ENCODE assay signal across 26 cellular contexts in the genomic region with DNA sequence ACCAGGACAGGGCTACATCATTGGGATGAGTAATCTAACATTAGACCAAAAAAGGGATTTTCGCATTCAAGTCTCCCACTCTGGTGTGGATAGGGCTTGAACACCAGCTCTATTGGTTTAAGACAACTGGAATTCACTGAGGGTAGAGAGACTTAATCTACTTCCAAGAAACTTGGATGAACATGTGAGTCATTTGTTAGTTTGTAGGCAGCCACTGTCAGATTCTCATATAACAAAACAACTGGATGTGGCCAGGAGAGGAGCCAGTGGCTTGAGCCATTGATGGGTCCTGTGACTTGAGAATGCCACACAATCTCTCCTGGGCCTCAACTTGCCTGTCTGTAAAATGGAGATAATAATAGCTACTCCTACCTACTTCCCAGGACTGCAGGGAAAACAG. TPM values are rescaled to one million over a fixed set of nuclear protein-coding genes. Genes with fewer than 3 reads are reported as not detected.
DNase-seq lines count a peak whose midpoint lies in the region; ATAC-seq and TF ChIP-seq lines count a peak whose summit lies in the region.
"Had no signal": no experiment of that assay in that cellular context is flagged by ENCODE, and none has a peak within 500 bp of the region (broad histone marks: within the 10 kb centered on the region; RNA-seq: fewer than 3 reads in every experiment).

No MANE protein-coding gene starts in this region.

- DNase-seq in M059J (ENCODE audit: low read depth) (peak; percentile 7), renal cortical epithelial cell (ENCODE audit: low read depth) (peak; percentile 49), left ventricle myocardium superior (no peak), Ammon's horn (ENCODE audit: low spot score) (no peak), osteoblast (ENCODE audit: insufficient read length, low spot score, missing footprints) (no peak)
- DNase-seq: AML-193; C1 segment of cervical spinal cord; CD4-positive, alpha-beta memory T cell; COR-L47; DMS79 treated with DMSO at 0.1 percent for 48 hours; GF-D8; KBM-7; NCI-H1048; NCI-H1417; NCI-H1694 treated with DMSO at 0.1 percent for 48 hours; NCI-H2081; NCI-H226; NCI-H510A; NCI-H69; SJCRH30 had no signal

- peaks cover 2 to 17% of the 10 kb centered on the region in 2 donors for H3K4me1 ChIP-seq in esophagus (ENCODE audit: control insufficient read depth in 2 of 2, insufficient read depth in 2 of 2, low read length in 1 of 2)
- H3K4me1 ChIP-seq in osteoblast (ENCODE audit: insufficient read depth, low read length), result no peaks in the 10 kb centered on the region
- H3K4me1 ChIP-seq: A549, SJCRH30 had no signal

- no peak overlapping the region for H3K4me3 Mint-ChIP-seq in activated T-helper 17 cell treated with anti-CD3 and anti-CD28 coated beads, Interleukin-2, amount 50 U/mL, for 72 hours
- H3K4me3 Mint-ChIP-seq: CD4-positive, alpha-beta memory T cell had no signal

- no peak for TF ChIP-seq CTCF in osteoblast (IDR thresholded peaks at IDR 0.05; ENCODE audit: extremely low read depth, low read depth, low read length)

- no peaks in the 10 kb centered on the region for H3K27me3 ChIP-seq in esophagus (ENCODE audit: control insufficient read depth in 1 of 2, insufficient read depth in 2 of 2, low read length in 2 of 2)
- peaks cover 4% of the 10 kb centered on the region for H3K27me3 ChIP-seq in osteoblast (ENCODE audit: insufficient read depth, low read length)

- H4K20me1 ChIP-seq in osteoblast (ENCODE audit: insufficient read depth, low read length), result no peaks in the 10 kb centered on the region

- intact Hi-C loops in left ventricle myocardium superior (cut with micrococcal nuclease), result no loop called here

- peak; percentile 62 for ATAC-seq in activated T-helper 17 cell treated with anti-CD3 and anti-CD28 coated beads, Interleukin-2, amount 50 U/mL, for 72 hours (replicated peaks)
- no peak for ATAC-seq in left ventricle myocardium superior
- ATAC-seq: A549, HCT116, SK-N-SH treated with all-trans-retinoic acid at 6 μM for 48 hours had no signal

- peaks cover 4% of the 10 kb centered on the region for H3K27me3 Mint-ChIP-seq in activated T-helper 17 cell treated with anti-CD3 and anti-CD28 coated beads, Interleukin-2, amount 50 U/mL, for 72 hours

- H3K9me3 ChIP-seq in esophagus (ENCODE audit: control insufficient read depth in 2 of 2, insufficient read depth in 1 of 2, low read depth in 1 of 2, low read length in 1 of 2) (no peaks in the 10 kb centered on the region), osteoblast (ENCODE audit: low read depth, low read length) (no peaks in the 10 kb centered on the region)
- H3K9me3 ChIP-seq: A549, SJCRH30 had no signal

- H2AFZ ChIP-seq in osteoblast (ENCODE audit: low read length), result no peak overlapping the region

- no peak overlapping the region for H3K27ac Mint-ChIP-seq in activated T-helper 17 cell treated with anti-CD3 and anti-CD28 coated beads, Interleukin-2, amount 50 U/mL, for 72 hours
- H3K27ac Mint-ChIP-seq: CD4-positive, alpha-beta memory T cell had no signal

- 77 to 81% methylated on average over 1 of the region's 1 CpG for WGBS in esophagus, 2 donors

- H3K36me3 Mint-ChIP-seq in activated T-helper 17 cell treated with anti-CD3 and anti-CD28 coated beads, Interleukin-2, amount 50 U/mL, for 72 hours (ENCODE audit: low read depth), result no peaks in the 10 kb centered on the region
- H3K36me3 Mint-ChIP-seq: CD4-positive, alpha-beta memory T cell had no signal

- H3K9me3 Mint-ChIP-seq in activated T-helper 17 cell treated with anti-CD3 and anti-CD28 coated beads, Interleukin-2, amount 50 U/mL, for 72 hours, result no peaks in the 10 kb centered on the region
- H3K9me3 Mint-ChIP-seq: CD4-positive, alpha-beta memory T cell had no signal

- H3K4me3 ChIP-seq in esophagus (ENCODE audit: low read depth in 1 of 2, low read length in 2 of 2) (no peak overlapping the region), osteoblast (ENCODE audit: insufficient read depth, low read length) (no peak overlapping the region)
- H3K4me3 ChIP-seq: A549, SJCRH30 had no signal

- H3K27ac ChIP-seq in esophagus (ENCODE audit: low read depth in 2 of 2, low read length in 1 of 2) (peak overlapping the region; percentile 36 to 63), osteoblast (ENCODE audit: low read depth, low read length) (no peak overlapping the region)
- H3K27ac ChIP-seq: A549, SJCRH30 had no signal

- H3K36me3 ChIP-seq in esophagus (ENCODE audit: control insufficient read depth in 2 of 2, insufficient read depth in 2 of 2, low read length in 1 of 2) (peaks cover 0 to 1% of the 10 kb centered on the region in 2 donors), osteoblast (ENCODE audit: insufficient read depth, low read length) (no peaks in the 10 kb centered on the region)
- H3K36me3 ChIP-seq: SJCRH30 had no signal

- H3K4me1 Mint-ChIP-seq in activated T-helper 17 cell treated with anti-CD3 and anti-CD28 coated beads, Interleukin-2, amount 50 U/mL, for 72 hours, result no peaks in the 10 kb centered on the region

- H3K79me2 ChIP-seq in osteoblast (ENCODE audit: insufficient read depth, low read length), result no peaks in the 10 kb centered on the region

- H3K4me2 ChIP-seq in osteoblast (ENCODE audit: insufficient read depth, low read length), result no peak overlapping the region
- H3K4me2 ChIP-seq: A549 had no signal

RNA-seq across cellular contexts. Expression of a gene that starts 16.5 kb away (rescaled TPM):
- total RNA-seq in M059J (2014; rRNA removed; shearing (Covaris generic)), result 0.05 and 0.17 TPM in 2 replicates
- total RNA-seq in activated T-helper 17 cell treated with anti-CD3 and anti-CD28 coated beads, Interleukin-2, amount 50 U/mL, for 72 hours, result not detected
- polyA plus RNA-seq in esophagus, result 10 to 100 TPM; 29.5 to 33.8 TPM
- total RNA-seq in renal cortical epithelial cell (0.17 and 0.89 TPM in 2 replicates), left ventricle myocardium superior (not detected), osteoblast (0.36 and 0.59 TPM in 2 replicates)
- total RNA-seq: CD4-positive, alpha-beta memory T cell; OCI-LY7 had no signal
- polyA plus RNA-seq: CD4-positive, alpha-beta memory T cell had no signal

Comparison
In these comparisons a context has a peak if more than half of its experiments do, and no peak if none do; other contexts are left out.
1. DNase-seq: peak in M059J (single experiment) and renal cortical epithelial cell (single experiment); none in left ventricle myocardium superior (single experiment), Ammon's horn (single experiment) and osteoblast (single experiment).